ENCODE assay signal across 1 cellular context in genomic region chr7:142248-142955, GRCh38.
TF ChIP-seq lines count a peak whose summit lies in the region.

No MANE protein-coding gene starts in this region.

TF ChIP-seq in HepG2, 621 proteins besides CTCF, POLR2A, EP300 and RAD21 (continued from another document and continues in another):
- TF ChIP-seq, protein P1, sequence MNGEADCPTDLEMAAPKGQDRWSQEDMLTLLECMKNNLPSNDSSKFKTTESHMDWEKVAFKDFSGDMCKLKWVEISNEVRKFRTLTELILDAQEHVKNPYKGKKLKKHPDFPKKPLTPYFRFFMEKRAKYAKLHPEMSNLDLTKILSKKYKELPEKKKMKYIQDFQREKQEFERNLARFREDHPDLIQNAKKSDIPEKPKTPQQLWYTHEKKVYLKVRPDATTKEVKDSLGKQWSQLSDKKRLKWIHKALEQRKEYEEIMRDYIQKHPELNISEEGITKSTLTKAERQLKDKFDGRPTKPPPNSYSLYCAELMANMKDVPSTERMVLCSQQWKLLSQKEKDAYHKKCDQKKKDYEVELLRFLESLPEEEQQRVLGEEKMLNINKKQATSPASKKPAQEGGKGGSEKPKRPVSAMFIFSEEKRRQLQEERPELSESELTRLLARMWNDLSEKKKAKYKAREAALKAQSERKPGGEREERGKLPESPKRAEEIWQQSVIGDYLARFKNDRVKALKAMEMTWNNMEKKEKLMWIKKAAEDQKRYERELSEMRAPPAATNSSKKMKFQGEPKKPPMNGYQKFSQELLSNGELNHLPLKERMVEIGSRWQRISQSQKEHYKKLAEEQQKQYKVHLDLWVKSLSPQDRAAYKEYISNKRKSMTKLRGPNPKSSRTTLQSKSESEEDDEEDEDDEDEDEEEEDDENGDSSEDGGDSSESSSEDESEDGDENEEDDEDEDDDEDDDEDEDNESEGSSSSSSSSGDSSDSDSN (CRISPR knock-in tag; IDR thresholded peaks at IDR 0.05) = peak; percentile 91
- TF ChIP-seq HNF4G (IDR thresholded peaks at IDR 0.05; ENCODE audit: borderline replicate concordance, low read depth, low read length) = peak; percentile 84
- peak; percentile 73; the same call in 1 of the 2 replicates for TF ChIP-seq HNF4G (CRISPR knock-in tag; IDR thresholded peaks at IDR 0.05; ENCODE audit: borderline replicate concordance, low read depth)
- no peak for TF ChIP-seq HINFP (CRISPR knock-in tag; IDR thresholded peaks at IDR 0.05; ENCODE audit: low read depth)
- TF ChIP-seq, protein P2, sequence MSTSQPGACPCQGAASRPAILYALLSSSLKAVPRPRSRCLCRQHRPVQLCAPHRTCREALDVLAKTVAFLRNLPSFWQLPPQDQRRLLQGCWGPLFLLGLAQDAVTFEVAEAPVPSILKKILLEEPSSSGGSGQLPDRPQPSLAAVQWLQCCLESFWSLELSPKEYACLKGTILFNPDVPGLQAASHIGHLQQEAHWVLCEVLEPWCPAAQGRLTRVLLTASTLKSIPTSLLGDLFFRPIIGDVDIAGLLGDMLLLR (CRISPR knock-in tag; IDR thresholded peaks at IDR 0.05) = no peak
- 0 out of 2 replicates have a peak, but pooled peaks have one; percentile 33 for TF ChIP-seq KAT8 (CRISPR knock-in tag; IDR thresholded peaks at IDR 0.05)
- 0 out of 2 replicates have a peak, but pooled peaks have one; percentile 33 for TF ChIP-seq ZNF451 (CRISPR knock-in tag; IDR thresholded peaks at IDR 0.05)
- TF ChIP-seq ATF2 (CRISPR knock-in tag; IDR thresholded peaks at IDR 0.05) = 0 out of 2 replicates have a peak, but pooled peaks have one; percentile 30
- no peak for TF ChIP-seq AKAP8 (CRISPR knock-in tag; IDR thresholded peaks at IDR 0.05)
- TF ChIP-seq, protein P3, sequence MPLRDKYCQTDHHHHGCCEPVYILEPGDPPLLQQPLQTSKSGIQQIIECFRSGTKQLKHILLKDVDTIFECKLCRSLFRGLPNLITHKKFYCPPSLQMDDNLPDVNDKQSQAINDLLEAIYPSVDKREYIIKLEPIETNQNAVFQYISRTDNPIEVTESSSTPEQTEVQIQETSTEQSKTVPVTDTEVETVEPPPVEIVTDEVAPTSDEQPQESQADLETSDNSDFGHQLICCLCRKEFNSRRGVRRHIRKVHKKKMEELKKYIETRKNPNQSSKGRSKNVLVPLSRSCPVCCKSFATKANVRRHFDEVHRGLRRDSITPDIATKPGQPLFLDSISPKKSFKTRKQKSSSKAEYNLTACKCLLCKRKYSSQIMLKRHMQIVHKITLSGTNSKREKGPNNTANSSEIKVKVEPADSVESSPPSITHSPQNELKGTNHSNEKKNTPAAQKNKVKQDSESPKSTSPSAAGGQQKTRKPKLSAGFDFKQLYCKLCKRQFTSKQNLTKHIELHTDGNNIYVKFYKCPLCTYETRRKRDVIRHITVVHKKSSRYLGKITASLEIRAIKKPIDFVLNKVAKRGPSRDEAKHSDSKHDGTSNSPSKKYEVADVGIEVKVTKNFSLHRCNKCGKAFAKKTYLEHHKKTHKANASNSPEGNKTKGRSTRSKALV (CRISPR knock-in tag; IDR thresholded peaks at IDR 0.05) = no peak
- TF ChIP-seq, protein P4, sequence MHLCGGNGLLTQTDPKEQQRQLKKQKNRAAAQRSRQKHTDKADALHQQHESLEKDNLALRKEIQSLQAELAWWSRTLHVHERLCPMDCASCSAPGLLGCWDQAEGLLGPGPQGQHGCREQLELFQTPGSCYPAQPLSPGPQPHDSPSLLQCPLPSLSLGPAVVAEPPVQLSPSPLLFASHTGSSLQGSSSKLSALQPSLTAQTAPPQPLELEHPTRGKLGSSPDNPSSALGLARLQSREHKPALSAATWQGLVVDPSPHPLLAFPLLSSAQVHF (CRISPR knock-in tag; IDR thresholded peaks at IDR 0.05) = no peak
- no peak; the same call in 1 of the 2 replicates for TF ChIP-seq TBX2 (CRISPR knock-in tag; IDR thresholded peaks at IDR 0.05; ENCODE audit: borderline replicate concordance)
- no peak for TF ChIP-seq SMAD9 (CRISPR knock-in tag; IDR thresholded peaks at IDR 0.05)
- no peak for TF ChIP-seq TERF1 (CRISPR knock-in tag; IDR thresholded peaks at IDR 0.05)
- TF ChIP-seq ZNF337 (CRISPR knock-in tag; IDR thresholded peaks at IDR 0.05; ENCODE audit: borderline replicate concordance, low read depth) = no peak
- no peak for TF ChIP-seq SUZ12 (IDR thresholded peaks at IDR 0.05; ENCODE audit: low read depth, low read length)
- TF ChIP-seq TFDP1 (CRISPR knock-in tag; IDR thresholded peaks at IDR 0.05; ENCODE audit: borderline replicate concordance) = no peak
- TF ChIP-seq ZNF543 (CRISPR knock-in tag; IDR thresholded peaks at IDR 0.05) = no peak
- peak; percentile 85; the same call in 1 of the 2 replicates for TF ChIP-seq ZNF780A (CRISPR knock-in tag; IDR thresholded peaks at IDR 0.05)
- no peak for TF ChIP-seq ZNF766 (CRISPR knock-in tag; IDR thresholded peaks at IDR 0.05; ENCODE audit: borderline replicate concordance)
- TF ChIP-seq, protein P5, sequence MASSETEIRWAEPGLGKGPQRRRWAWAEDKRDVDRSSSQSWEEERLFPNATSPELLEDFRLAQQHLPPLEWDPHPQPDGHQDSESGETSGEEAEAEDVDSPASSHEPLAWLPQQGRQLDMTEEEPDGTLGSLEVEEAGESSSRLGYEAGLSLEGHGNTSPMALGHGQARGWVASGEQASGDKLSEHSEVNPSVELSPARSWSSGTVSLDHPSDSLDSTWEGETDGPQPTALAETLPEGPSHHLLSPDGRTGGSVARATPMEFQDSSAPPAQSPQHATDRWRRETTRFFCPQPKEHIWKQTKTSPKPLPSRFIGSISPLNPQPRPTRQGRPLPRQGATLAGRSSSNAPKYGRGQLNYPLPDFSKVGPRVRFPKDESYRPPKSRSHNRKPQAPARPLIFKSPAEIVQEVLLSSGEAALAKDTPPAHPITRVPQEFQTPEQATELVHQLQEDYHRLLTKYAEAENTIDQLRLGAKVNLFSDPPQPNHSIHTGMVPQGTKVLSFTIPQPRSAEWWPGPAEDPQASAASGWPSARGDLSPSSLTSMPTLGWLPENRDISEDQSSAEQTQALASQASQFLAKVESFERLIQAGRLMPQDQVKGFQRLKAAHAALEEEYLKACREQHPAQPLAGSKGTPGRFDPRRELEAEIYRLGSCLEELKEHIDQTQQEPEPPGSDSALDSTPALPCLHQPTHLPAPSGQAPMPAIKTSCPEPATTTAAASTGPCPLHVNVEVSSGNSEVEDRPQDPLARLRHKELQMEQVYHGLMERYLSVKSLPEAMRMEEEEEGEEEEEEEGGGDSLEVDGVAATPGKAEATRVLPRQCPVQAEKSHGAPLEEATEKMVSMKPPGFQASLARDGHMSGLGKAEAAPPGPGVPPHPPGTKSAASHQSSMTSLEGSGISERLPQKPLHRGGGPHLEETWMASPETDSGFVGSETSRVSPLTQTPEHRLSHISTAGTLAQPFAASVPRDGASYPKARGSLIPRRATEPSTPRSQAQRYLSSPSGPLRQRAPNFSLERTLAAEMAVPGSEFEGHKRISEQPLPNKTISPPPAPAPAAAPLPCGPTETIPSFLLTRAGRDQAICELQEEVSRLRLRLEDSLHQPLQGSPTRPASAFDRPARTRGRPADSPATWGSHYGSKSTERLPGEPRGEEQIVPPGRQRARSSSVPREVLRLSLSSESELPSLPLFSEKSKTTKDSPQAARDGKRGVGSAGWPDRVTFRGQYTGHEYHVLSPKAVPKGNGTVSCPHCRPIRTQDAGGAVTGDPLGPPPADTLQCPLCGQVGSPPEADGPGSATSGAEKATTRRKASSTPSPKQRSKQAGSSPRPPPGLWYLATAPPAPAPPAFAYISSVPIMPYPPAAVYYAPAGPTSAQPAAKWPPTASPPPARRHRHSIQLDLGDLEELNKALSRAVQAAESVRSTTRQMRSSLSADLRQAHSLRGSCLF (CRISPR knock-in tag; IDR thresholded peaks at IDR 0.05; ENCODE audit: borderline replicate concordance) = no peak
- no peak for TF ChIP-seq ZNF468 (CRISPR knock-in tag; IDR thresholded peaks at IDR 0.05)
- no peak for TF ChIP-seq ZNF546 (CRISPR knock-in tag; conservative IDR thresholded peaks at IDR 0.05)
- peak; percentile 45; the same call in 1 of the 2 replicates for TF ChIP-seq KDM2A (CRISPR knock-in tag; IDR thresholded peaks at IDR 0.05; ENCODE audit: borderline replicate concordance, low read depth)
- TF ChIP-seq ZNF770 (CRISPR knock-in tag; IDR thresholded peaks at IDR 0.05) = no peak
- no peak for TF ChIP-seq ZNF329 (CRISPR knock-in tag; IDR thresholded peaks at IDR 0.05; ENCODE audit: low read depth)
- no peak for TF ChIP-seq TEAD2 (CRISPR knock-in tag; IDR thresholded peaks at IDR 0.05)
- no peak for TF ChIP-seq BRF2 (CRISPR knock-in tag; IDR thresholded peaks at IDR 0.05)
- 0 out of 2 replicates have a peak, but pooled peaks have one; percentile 29 for TF ChIP-seq RARA (CRISPR knock-in tag; IDR thresholded peaks at IDR 0.05)
- no peak for TF ChIP-seq ELF3 (CRISPR knock-in tag; IDR thresholded peaks at IDR 0.05)
- TF ChIP-seq ZNF33A (CRISPR knock-in tag; IDR thresholded peaks at IDR 0.05; ENCODE audit: borderline replicate concordance) = no peak
- no peak for TF ChIP-seq RFX5 (IDR thresholded peaks at IDR 0.05; ENCODE audit: low read depth, low read length)
- TF ChIP-seq TARDBP (CRISPR knock-in tag; IDR thresholded peaks at IDR 0.05) = peak; percentile 35; the same call in 1 of the 2 replicates
- no peak for TF ChIP-seq GTF2F1 (IDR thresholded peaks at IDR 0.05; ENCODE audit: low read length)
- TF ChIP-seq MNT (IDR thresholded peaks at IDR 0.05) = no peak
